In the genomic region with DNA sequence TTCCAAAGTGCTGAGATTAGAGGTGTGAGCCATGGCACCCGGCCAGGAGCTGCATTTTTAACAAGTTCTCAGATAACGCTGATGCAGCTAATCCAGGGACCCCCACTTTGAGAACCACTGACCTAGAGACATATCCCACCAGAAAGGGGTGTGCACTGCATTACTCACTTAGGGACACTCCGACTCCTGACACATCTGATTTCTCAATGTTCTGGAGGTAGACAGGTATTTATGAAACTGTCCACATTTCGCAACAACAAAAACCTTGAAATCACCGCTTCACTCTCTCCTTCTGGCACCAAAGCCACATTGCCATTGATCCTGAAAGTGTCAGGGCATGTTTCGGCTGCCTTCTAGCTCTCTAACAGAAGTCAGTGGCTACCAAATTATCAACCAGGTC, we compare ENCODE assay signal across 23 cellular contexts.
"Had no signal": no experiment of that assay in that cellular context is flagged by ENCODE, and none has a peak within 500 bp of the region (broad histone marks: within the 10 kb centered on the region; RNA-seq: fewer than 3 reads in every experiment).

No MANE protein-coding gene starts in this region.

- H3K36me3 ChIP-seq: left ventricle myocardium inferior, tibial nerve had no signal

- FAIRE-seq: frontal cortex had no signal

- DNase-seq: activated B cell treated with CpG ODN at 0.5 μM for 24 hours; activated CD4-positive, alpha-beta T cell treated with anti-CD3 and anti-CD28 coated beads for 48 hours; activated CD8-positive, alpha-beta T cell treated with anti-CD3 and anti-CD28 coated beads for 36 hours; activated naive CD4-positive, alpha-beta T cell treated with Interleukin-2 at 50 U/mL for 16 hours; activated naive CD8-positive, alpha-beta T cell treated with anti-CD3 and anti-CD28 coated beads, Interleukin-2, amount 10 ng/mL, durations not matched to agents 7 days and 5 days; activated T-cell treated with anti-CD3 and anti-CD28 coated beads, Interleukin-2, amount 50 U/mL, for 24 hours; amygdala; caudate nucleus; dorsolateral prefrontal cortex; head of caudate nucleus; left ventricle myocardium inferior; mesenchymal stem cell; mucosa of descending colon; naive B cell; retina; stimulated activated CD4-positive, alpha-beta T cell treated with anti-CD3 and anti-CD28 coated beads, Interleukin-12 subunit alpha, Interleukin-12 subunit beta, amount 100 ng/mL, for 4 hours; stimulated activated CD4-positive, alpha-beta T cell treated with anti-CD3 and anti-CD28 coated beads, Interleukin-1b, Interleukin-23, amount 100 ng/mL, for 48 hours; stimulated activated CD8-positive, alpha-beta memory T cell treated with anti-CD3 and anti-CD28 coated beads, Interleukin-4, amount 100 ng/mL, for 48 hours; stimulated activated naive CD4-positive, alpha-beta T cell; substantia nigra; T-cell had no signal

- H3K4me1 ChIP-seq: left ventricle myocardium inferior, tibial nerve had no signal

- ATAC-seq: activated CD8-positive, alpha-beta T cell treated with anti-CD3 and anti-CD28 coated beads for 36 hours; mucosa of descending colon; T-cell had no signal

- H3K27me3 ChIP-seq: tibial nerve had no signal

- H3K4me3 ChIP-seq: dorsolateral prefrontal cortex, left ventricle myocardium inferior, mucosa of descending colon, tibial nerve had no signal

- H3K9me3 ChIP-seq: left ventricle myocardium inferior, mucosa of descending colon, tibial nerve had no signal

- H3K27ac ChIP-seq: dorsolateral prefrontal cortex, left ventricle myocardium inferior, tibial nerve had no signal
